8 cellular contexts compared by ENCODE assay signal in genomic region chr10:88114368-88114767, GRCh38.
DNase-seq lines count a peak whose midpoint lies in the region; ATAC-seq and TF ChIP-seq lines count a peak whose summit lies in the region.

No MANE protein-coding gene starts in this region.

- H3K9me3 ChIP-seq in BE2C, result no peaks in the 10 kb centered on the region

- H3K4me3 ChIP-seq in BE2C (ENCODE audit: low read depth, low read length) (no peak overlapping the region), GM12875 (ENCODE audit: low read depth, low read length) (no peak overlapping the region)

- no peak for ATAC-seq in HG03442 (IDR thresholded peaks at IDR 0.05; ENCODE audit: unreplicated experiment)

- DNase-seq in BE2C (peak; percentile 59), NCI-H1105 (lab: John Stamatoyannopoulos, UW) (peak; percentile 14), astrocyte of the hippocampus (ENCODE audit: low read depth, low spot score) (peak; percentile 28), kidney tubule cell (ENCODE audit: low spot score) (peak; percentile 37), occipital lobe (lab: John Stamatoyannopoulos, UW) (no peak), cortex of kidney (lab: John Stamatoyannopoulos, UW) (no peak)

- H3K36me3 ChIP-seq in BE2C, result no peaks in the 10 kb centered on the region

- TF ChIP-seq CTCF in BE2C (IDR thresholded peaks at IDR 0.05; ENCODE audit: low read depth, low read length) (peak; percentile 81), GM12875 (IDR thresholded peaks at IDR 0.05; ENCODE audit: borderline replicate concordance, insufficient read depth, low read depth, low read length) (peak; percentile 83)

- no peaks in the 10 kb centered on the region for H3K27me3 ChIP-seq in BE2C

- H3K4me1 ChIP-seq in BE2C, result peaks cover 12% of the 10 kb centered on the region

Comparison
In these comparisons a context has a peak if more than half of its experiments do, and no peak if none do; other contexts are left out.
1. DNase-seq: peak in BE2C (single experiment), NCI-H1105 (single experiment), astrocyte of the hippocampus (single experiment) and kidney tubule cell (single experiment); none in occipital lobe (single experiment) and cortex of kidney (single experiment).